ENCODE assay signal across 11 cellular contexts in genomic region chr1:77412794-77413530, GRCh38.
DNase-seq lines count a peak whose midpoint lies in the region; ATAC-seq, FAIRE-seq and TF ChIP-seq lines count a peak whose summit lies in the region.
"Had no signal": no experiment of that assay in that cellular context is flagged by ENCODE, and none has a peak within 500 bp of the region (broad histone marks: within the 10 kb centered on the region; RNA-seq: fewer than 3 reads in every experiment).

No MANE protein-coding gene starts in this region.

- H3K9me3 ChIP-seq in ectodermal cell (ENCODE audit: control insufficient read depth, low read length) (no peaks in the 10 kb centered on the region), pancreas (no peaks in the 10 kb centered on the region)
- H3K9me3 ChIP-seq: colonic mucosa had no signal

- FAIRE-seq in pancreas (lab: Jason Lieb, UNC) = no peak

- H3K27ac ChIP-seq in ectodermal cell (ENCODE audit: insufficient read depth, low read depth, low read length, poor library complexity, severe bottlenecking) (peak overlapping the region; percentile 2), pancreas (no peak overlapping the region)
- H3K27ac ChIP-seq: colonic mucosa had no signal

- no peak overlapping the region for H3K4me3 ChIP-seq in ectodermal cell (ENCODE audit: insufficient read depth, low read depth, low read length)
- no peak overlapping the region for H3K4me3 ChIP-seq in pancreas
- H3K4me3 ChIP-seq: colonic mucosa, lung had no signal

- no peak for DNase-seq in foreskin melanocyte
- DNase-seq in pancreas = no peak
- DNase-seq in OCI-M1 (lab: John Stamatoyannopoulos, UW) = no peak
- DNase-seq in amniotic stem cell (lab: John Stamatoyannopoulos, UW) = no peak
- DNase-seq: colonic mucosa, NCI-H2081 had no signal

- 51 to 52% methylated on average over 8 of the region's 8 CpGs for WGBS in ectodermal cell, 2 experiments
- WGBS in pancreas, 2 donors = 40 to 45% methylated on average over 8 of the region's 8 CpGs

- ATAC-seq in GM18517 (IDR thresholded peaks at IDR 0.05; ENCODE audit: unreplicated experiment) (peak; percentile 43), GM21717 (IDR thresholded peaks at IDR 0.05; ENCODE audit: unreplicated experiment) (peak; percentile 54), HG03460 (IDR thresholded peaks at IDR 0.05; ENCODE audit: unreplicated experiment) (peak; percentile 45), pancreas (no peak)

- H3K36me3 ChIP-seq in ectodermal cell (ENCODE audit: control insufficient read depth, insufficient read depth, low read length) (no peaks in the 10 kb centered on the region), pancreas (peaks cover 0 to 3% (median 0%) of the 10 kb centered on the region in 3 donors)
- H3K36me3 ChIP-seq: colonic mucosa had no signal

- TF ChIP-seq CTCF in pancreas (IDR thresholded peaks at IDR 0.05) = no peak

- peaks cover 14% of the 10 kb centered on the region for H3K4me1 ChIP-seq in ectodermal cell (ENCODE audit: control insufficient read depth, insufficient read depth, low read length)
- H3K4me1 ChIP-seq in pancreas = no peaks in the 10 kb centered on the region
- H3K4me1 ChIP-seq: colonic mucosa had no signal

- intact Hi-C loops in pancreas (cut with DNase I) = no loop called here

- H3K27me3 ChIP-seq in ectodermal cell (ENCODE audit: control insufficient read depth, insufficient read depth, low read length, poor library complexity, severe bottlenecking) = no peaks in the 10 kb centered on the region
- peaks cover 0 to 3% (median 0%) of the 10 kb centered on the region in 4 donors for H3K27me3 ChIP-seq in pancreas
- H3K27me3 ChIP-seq: colonic mucosa had no signal

Comparison
In these comparisons a context has a peak if more than half of its experiments do, and no peak if none do; other contexts are left out.
1. ATAC-seq: peak in GM18517 (single experiment), GM21717 (single experiment) and HG03460 (single experiment); none in pancreas (0 of 4).